In the genomic region with DNA sequence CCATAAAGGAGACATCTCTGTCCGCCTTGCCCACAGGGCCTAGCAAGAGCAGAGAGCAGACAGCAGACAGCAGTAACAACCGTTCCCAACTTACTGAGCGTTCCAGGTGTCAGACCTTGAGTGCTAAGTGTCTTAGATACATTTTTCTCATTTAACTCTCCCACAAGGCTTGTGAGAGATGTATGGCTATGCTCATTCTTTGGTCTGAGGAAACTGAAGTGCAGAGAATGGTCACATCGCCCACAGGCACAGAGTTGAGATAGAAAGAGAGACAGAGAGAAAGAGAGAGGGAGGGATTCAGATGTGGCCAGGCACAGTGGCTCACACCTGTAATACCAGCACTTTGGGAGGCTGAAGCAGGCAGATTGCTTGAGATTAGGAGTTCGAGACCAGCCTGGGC, we compare ENCODE assay signal across 35 cellular contexts. TPM values are rescaled to one million over a fixed set of nuclear protein-coding genes. Genes with fewer than 3 reads are reported as not detected.
"Had no signal": no experiment of that assay in that cellular context is flagged by ENCODE, and none has a peak within 500 bp of the region (broad histone marks: within the 10 kb centered on the region; RNA-seq: fewer than 3 reads in every experiment).

No MANE protein-coding gene starts in this region.

- H3K4me1 Mint-ChIP-seq: activated B cell treated with CpG ODN at 0.5 μM for 24 hours; activated naive CD8-positive, alpha-beta T cell treated with anti-CD3 and anti-CD28 coated beads, Interleukin-2, amount 50 U/mL, for 24 hours; activated T-helper 17 cell treated with anti-CD3 and anti-CD28 coated beads, Interleukin-2, amount 50 U/mL, for 72 hours had no signal

- H3K9me3 Mint-ChIP-seq: activated B cell treated with CpG ODN at 0.5 μM for 24 hours; activated CD8-positive, alpha-beta T cell treated with anti-CD3 and anti-CD28 coated beads for 36 hours; activated naive CD8-positive, alpha-beta T cell treated with anti-CD3 and anti-CD28 coated beads, Interleukin-2, amount 50 U/mL, for 24 hours; activated T-cell treated with anti-CD3 and anti-CD28 coated beads, Interleukin-2, amount 50 U/mL, for 4 hours; activated T-helper 17 cell treated with anti-CD3 and anti-CD28 coated beads, Interleukin-2, amount 50 U/mL, for 72 hours; effector memory CD8-positive, alpha-beta T cell; T-helper 2 cell treated with Interferon-gamma antibody and Interleukin-4, amounts not matched to agents 5 μg/mL and 100 μg/mL, for 36 hours had no signal

- H3K36me3 Mint-ChIP-seq: activated naive CD8-positive, alpha-beta T cell had no signal

- H3K4me3 Mint-ChIP-seq: activated B cell treated with CpG ODN at 0.5 μM for 24 hours; activated CD8-positive, alpha-beta T cell treated with anti-CD3 and anti-CD28 coated beads for 36 hours; activated naive CD8-positive, alpha-beta T cell; activated naive CD8-positive, alpha-beta T cell treated with anti-CD3 and anti-CD28 coated beads, Interleukin-2, amount 50 U/mL, for 24 hours; activated T-cell treated with anti-CD3 and anti-CD28 coated beads, Interleukin-2, amount 50 U/mL, for 4 hours; activated T-helper 17 cell treated with anti-CD3 and anti-CD28 coated beads, Interleukin-2, amount 50 U/mL, for 72 hours; effector memory CD8-positive, alpha-beta T cell; T-helper 17 cell; T-helper 2 cell treated with Interferon-gamma antibody and Interleukin-4, amounts not matched to agents 5 μg/mL and 100 μg/mL, for 36 hours had no signal

- H3K27ac Mint-ChIP-seq: activated B cell treated with CpG ODN at 0.5 μM for 24 hours; activated CD8-positive, alpha-beta T cell treated with anti-CD3 and anti-CD28 coated beads for 36 hours; activated naive CD8-positive, alpha-beta T cell; activated naive CD8-positive, alpha-beta T cell treated with anti-CD3 and anti-CD28 coated beads, Interleukin-2, amount 50 U/mL, for 24 hours; activated T-helper 17 cell treated with anti-CD3 and anti-CD28 coated beads, Interleukin-2, amount 50 U/mL, for 72 hours; effector memory CD8-positive, alpha-beta T cell; T-helper 17 cell; T-helper 2 cell treated with Interferon-gamma antibody and Interleukin-4, amounts not matched to agents 5 μg/mL and 100 μg/mL, for 36 hours had no signal

- DNase-seq: activated B cell treated with CpG ODN at 0.5 μM for 24 hours; activated CD4-positive, alpha-beta T cell treated with anti-CD3 and anti-CD28 coated beads for 48 hours; activated CD4-positive, alpha-beta T cell treated with anti-CD3 and anti-CD28 coated beads, Interleukin-2, amount 50 U/mL, for 1 hour; activated CD4-positive, alpha-beta T cell treated with anti-CD3 and anti-CD28 coated beads, Interleukin-2, amount 50 U/mL, for 48 hours; activated CD8-positive, alpha-beta memory T cell treated with anti-CD3 and anti-CD28 coated beads for 24 hours; activated CD8-positive, alpha-beta T cell treated with anti-CD3 and anti-CD28 coated beads for 36 hours; activated effector memory CD4-positive, alpha-beta T cell treated with Interleukin-2 at 50 U/mL for 16 hours; activated gamma-delta T cell treated with Interleukin-2 at 50 U/mL for 16 hours; activated naive CD4-positive, alpha-beta T cell treated with anti-CD3 and anti-CD28 coated beads, Interleukin-2, amount 50 U/mL, for 16 hours; activated naive CD4-positive, alpha-beta T cell treated with Interleukin-2 at 50 U/mL for 16 hours; activated naive CD8-positive, alpha-beta T cell treated with anti-CD3 and anti-CD28 coated beads, Interleukin-2, amount 50 U/mL, for 24 hours; activated T-cell treated with anti-CD3 and anti-CD28 coated beads, Interleukin-2, amount 50 U/mL, for 4 hours; adrenal gland; amygdala; aorta; body of pancreas; caudate nucleus; cortex of kidney; dermis blood vessel endothelial cell; effector CD4-positive, alpha-beta T cell; effector memory CD8-positive, alpha-beta T cell; erythroblast; foreskin keratinocyte; gastrocnemius medialis; glutamatergic neuron; T-helper 1 cell; T-helper 17 cell; T1000; WERI-Rb-1 had no signal

- ATAC-seq: activated CD4-positive, CD25-positive, alpha-beta regulatory T cell treated with anti-CD3 and anti-CD28 coated beads, Interleukin-2, amount 50 U/mL, for 24 hours; activated CD8-positive, alpha-beta T cell treated with anti-CD3 and anti-CD28 coated beads for 36 hours; activated naive CD8-positive, alpha-beta T cell treated with anti-CD3 and anti-CD28 coated beads, Interleukin-2, amount 50 U/mL, for 24 hours; activated T-cell treated with anti-CD3 and anti-CD28 coated beads, Interleukin-2, amount 50 U/mL, for 4 hours; activated T-helper 17 cell treated with anti-CD3 and anti-CD28 coated beads, Interleukin-2, amount 50 U/mL, for 72 hours; body of pancreas; effector memory CD8-positive, alpha-beta T cell; foreskin keratinocyte; gastrocnemius medialis; T-helper 17 cell had no signal

- H3K27ac ChIP-seq: adrenal gland, body of pancreas, esophagus muscularis mucosa, foreskin keratinocyte, gastrocnemius medialis, WERI-Rb-1 had no signal

RNA-seq across cellular contexts. Expression of gene MEIOSIN, which starts 14.3 kb away (rescaled TPM):
- total RNA-seq: activated B cell treated with CpG ODN at 0.5 μM for 24 hours; activated CD8-positive, alpha-beta T cell treated with anti-CD3 and anti-CD28 coated beads for 36 hours; activated T-cell treated with anti-CD3 and anti-CD28 coated beads, Interleukin-2, amount 50 U/mL, for 4 hours; adrenal gland; aorta; body of pancreas; chondrocyte; dermis blood vessel endothelial cell; esophagus muscularis mucosa; foreskin keratinocyte; gastrocnemius medialis; T-helper 17 cell had no signal
